In the genomic region with DNA sequence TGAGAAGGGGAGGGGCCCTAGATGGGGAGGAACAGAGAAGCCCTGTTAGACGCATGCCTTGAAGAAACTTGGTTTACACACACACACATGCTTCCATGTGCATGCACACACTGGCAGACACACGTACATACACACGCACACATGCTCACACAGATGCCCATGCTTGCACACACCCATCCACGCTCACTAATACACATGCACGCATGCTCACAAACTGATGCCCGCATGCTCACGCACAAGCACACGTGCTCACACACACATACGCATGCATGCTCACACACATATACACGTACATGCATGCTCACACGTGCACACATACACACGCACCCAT, we compare ENCODE assay signal across 17 cellular contexts. TPM values are rescaled to one million over a fixed set of nuclear protein-coding genes. Genes with fewer than 3 reads are reported as not detected.
DNase-seq lines count a peak whose midpoint lies in the region; ATAC-seq, FAIRE-seq and TF ChIP-seq lines count a peak whose summit lies in the region.
"Had no signal": no experiment of that assay in that cellular context is flagged by ENCODE, and none has a peak within 500 bp of the region (broad histone marks: within the 10 kb centered on the region; RNA-seq: fewer than 3 reads in every experiment).

No MANE protein-coding gene starts in this region.

- DNase-seq in natural killer cell (no peak), RWPE1 (ENCODE audit: low spot score) (no peak), endothelial cell of umbilical vein (ENCODE audit: low read depth, low spot score) (no peak), endodermal cell (no peak), heart left ventricle (no peak), dedifferentiated amniotic fluid mesenchymal stem cell (ENCODE audit: extremely low spot score) (no peak), stomach (no peak)
- DNase-seq in natural killer cell treated with Interleukin-12 subunit alpha and Interleukin-12 subunit beta and Interleukin-15 and Interleukin-18, amount 100 ng/mL, for 72 hours (ENCODE audit: low spot score) = no peak
- DNase-seq: NCI-H2081 treated with DMSO at 0.1 percent for 48 hours had no signal

- no TSS peak for BruUV-seq in endothelial cell of umbilical vein (replicated peaks; lab: Mats Ljungman, UMichigan)

- dilution Hi-C loops in endothelial cell of umbilical vein (cut with MboI; ENCODE audit: extremely low pct_ligation_motif_present, low sequenced_read_pairs) = no loop called here

- H3K4me1 Mint-ChIP-seq in natural killer cell (peaks cover 0 to 10% of the 10 kb centered on the region in 2 donors), endodermal cell (no peaks in the 10 kb centered on the region)
- peaks cover 0 to 11% of the 10 kb centered on the region in 2 donors for H3K4me1 Mint-ChIP-seq in natural killer cell treated with Interleukin-12 subunit alpha and Interleukin-12 subunit beta and Interleukin-15 and Interleukin-18, amount 100 ng/mL, for 72 hours (ENCODE audit: low read depth in 2 of 2)
- H3K4me1 Mint-ChIP-seq: CD4-positive, CD25-positive, alpha-beta regulatory T cell had no signal

- CTCF ChIA-PET in RWPE1 (lab: Yijun Ruan, JAX) = interaction anchor here (8.3 kb wide), 1 partner anchor 143 kb away, joined by 232 read pairs; no protein-coding TSS in a partner anchor
- CTCF ChIA-PET in endothelial cell of umbilical vein (lab: Charles Lee) = no interaction called here

- TF ChIP-seq CTCF in natural killer cell (IDR thresholded peaks at IDR 0.05) = peak; percentile 21
- TF ChIP-seq CTCF in RWPE1 (conservative IDR thresholded peaks at IDR 0.05; ENCODE audit: low read depth) = no peak
- TF ChIP-seq CTCF in endothelial cell of umbilical vein (IDR thresholded peaks at IDR 0.05; ENCODE audit: extremely low read depth in 1 of 2, insufficient read depth in 1 of 2, low read depth in 1 of 2, low read length in 2 of 2) = no peak
- TF ChIP-seq CTCF in endodermal cell (conservative IDR thresholded peaks at IDR 0.05) = no peak
- no peak for TF ChIP-seq CTCF in heart left ventricle (IDR thresholded peaks at IDR 0.05)
- TF ChIP-seq CTCF in stomach (IDR thresholded peaks at IDR 0.05) = no peak

- WGBS in endodermal cell (ENCODE audit: insufficient coverage in 1 of 2, insufficient read length in 1 of 2), 2 experiments = 80 to 82% methylated on average over 11 to 12 of the region's 12 CpGs
- WGBS in heart left ventricle, 4 donors = 63 to 77% (median 73%) methylated on average over 12 of the region's 12 CpGs
- 57 to 70% (median 66%) methylated on average over 12 of the region's 12 CpGs for WGBS in stomach, 5 donors

- no peak for TF ChIP-seq EP300 in stomach (IDR thresholded peaks at IDR 0.05)

- H2AFZ ChIP-seq in endothelial cell of umbilical vein (ENCODE audit: low read depth, low read length) = no peak overlapping the region

- no peaks in the 10 kb centered on the region for H4K20me1 ChIP-seq in endothelial cell of umbilical vein (replicated peaks; ENCODE audit: control insufficient read depth, extremely low read depth, insufficient read depth, low read length)

- H3K9me3 ChIP-seq in endothelial cell of umbilical vein (replicated peaks; ENCODE audit: control insufficient read depth, insufficient read depth, low read length) = no peaks in the 10 kb centered on the region
- no peaks in the 10 kb centered on the region for H3K9me3 ChIP-seq in endodermal cell (ENCODE audit: control insufficient read depth, low read length)
- H3K9me3 ChIP-seq in heart left ventricle = no peaks in the 10 kb centered on the region
- H3K9me3 ChIP-seq in stomach = no peaks in the 10 kb centered on the region
- H3K9me3 ChIP-seq: BE2C, Caco-2, SJSA1 had no signal

- H3K4me2 ChIP-seq in endothelial cell of umbilical vein (ENCODE audit: insufficient read depth, low read length) = no peak overlapping the region

- intact Hi-C loops in natural killer cell (cut with micrococcal nuclease) (loop anchor here (2.0 to 5.0 kb wide), 2 partner anchors 98 to 212 kb away; a partner anchor contains a TSS), endothelial cell of umbilical vein (cut with micrococcal nuclease) (loop anchor here (1.0 kb wide), 1 partner anchor 119 kb away; no protein-coding TSS in a partner anchor), heart left ventricle (cut with DNase I) (loop anchor here in 3 of 10 donors (1.0 to 2.0 kb wide), 2 partner anchors 142 kb away; no protein-coding TSS in a partner anchor), stomach (cut with DNase I; ENCODE audit: low total_unique reads) (loop anchor here (2.0 kb wide), 1 partner anchor 144 kb away; no protein-coding TSS in a partner anchor)

- H3K9me1 ChIP-seq in endothelial cell of umbilical vein (replicated peaks; ENCODE audit: control insufficient read depth, extremely low read depth, insufficient read depth, low read length) = no peaks in the 10 kb centered on the region

- no peak for ATAC-seq in natural killer cell
- ATAC-seq in natural killer cell treated with Interleukin-12 subunit alpha and Interleukin-12 subunit beta and Interleukin-15 and Interleukin-18, amount 100 ng/mL, for 72 hours = no peak
- no peak for ATAC-seq in heart left ventricle

- H3K36me3 ChIP-seq in endothelial cell of umbilical vein (ENCODE audit: control insufficient read depth in 2 of 2, extremely low read depth in 1 of 2, insufficient read depth in 2 of 2, low read length in 2 of 2) = no peaks in the 10 kb centered on the region
- no peaks in the 10 kb centered on the region for H3K36me3 ChIP-seq in endodermal cell (ENCODE audit: control insufficient read depth, insufficient read depth, low read length)
- no peaks in the 10 kb centered on the region for H3K36me3 ChIP-seq in heart left ventricle
- H3K36me3 ChIP-seq in stomach = no peaks in the 10 kb centered on the region
- H3K36me3 ChIP-seq: BE2C, SJSA1 had no signal

- H3K4me1 ChIP-seq in endothelial cell of umbilical vein (ENCODE audit: control insufficient read depth, extremely low read depth, insufficient read depth, low read length) (peaks cover 1% of the 10 kb centered on the region), endodermal cell (ENCODE audit: control insufficient read depth, insufficient read depth, low read length) (peaks cover 9% of the 10 kb centered on the region), heart left ventricle (peaks cover 0 to 35% (median 18%) of the 10 kb centered on the region in 12 donors), stomach (peaks cover 30 to 60% (median 58%) of the 10 kb centered on the region in 4 donors)

- POLR2A ChIA-PET in RWPE1 (lab: Yijun Ruan, JAX; ENCODE audit: low non-redundant PET) = no interaction called here
- POLR2A ChIA-PET in endothelial cell of umbilical vein (lab: Charles Lee) = no interaction called here

- no peaks in the 10 kb centered on the region for H3K9me3 Mint-ChIP-seq in natural killer cell
- no peaks in the 10 kb centered on the region for H3K9me3 Mint-ChIP-seq in natural killer cell treated with Interleukin-12 subunit alpha and Interleukin-12 subunit beta and Interleukin-15 and Interleukin-18, amount 100 ng/mL, for 72 hours
- no peaks in the 10 kb centered on the region for H3K9me3 Mint-ChIP-seq in endodermal cell
- H3K9me3 Mint-ChIP-seq: CD4-positive, CD25-positive, alpha-beta regulatory T cell; HFFc6 had no signal

- H3K9ac ChIP-seq in endothelial cell of umbilical vein (replicated peaks; ENCODE audit: extremely low read depth, insufficient read depth, low read length) = no peak overlapping the region
- no peak overlapping the region for H3K9ac ChIP-seq in endodermal cell (ENCODE audit: extremely low read depth, low read length, poor library complexity, severe bottlenecking)

- no peak overlapping the region for H3K4me3 ChIP-seq in endothelial cell of umbilical vein (replicated peaks in 1 of 3; ENCODE audit: insufficient read depth in 1 of 3, low read depth in 1 of 3, low read length in 3 of 3)
- H3K4me3 ChIP-seq in endodermal cell (ENCODE audit: low read length) = no peak overlapping the region
- no peak overlapping the region for H3K4me3 ChIP-seq in heart left ventricle
- H3K4me3 ChIP-seq in stomach = no peak overlapping the region
- H3K4me3 ChIP-seq: SJSA1 had no signal

- H3K27ac Mint-ChIP-seq in natural killer cell (peak overlapping the region in 1 of 2 donors; percentile 51), endodermal cell (no peak overlapping the region)
- no peak overlapping the region for H3K27ac Mint-ChIP-seq in natural killer cell treated with Interleukin-12 subunit alpha and Interleukin-12 subunit beta and Interleukin-15 and Interleukin-18, amount 100 ng/mL, for 72 hours
- H3K27ac Mint-ChIP-seq: HFFc6 had no signal

- H3K27me3 ChIP-seq in endothelial cell of umbilical vein (ENCODE audit: control insufficient read depth in 2 of 2, insufficient read depth in 2 of 2, low read length in 2 of 2) (no peaks in the 10 kb centered on the region), endodermal cell (ENCODE audit: control insufficient read depth, insufficient read depth, low read length, poor library complexity, severe bottlenecking) (peaks cover 46% of the 10 kb centered on the region), heart left ventricle (peaks cover 0 to 3% (median 0%) of the 10 kb centered on the region in 9 donors), stomach (peaks cover 0 to 43% (median 7%) of the 10 kb centered on the region in 3 donors)
- H3K27me3 ChIP-seq: BE2C had no signal

- no peak overlapping the region for H3K4me3 Mint-ChIP-seq in natural killer cell
- no peak overlapping the region for H3K4me3 Mint-ChIP-seq in natural killer cell treated with Interleukin-12 subunit alpha and Interleukin-12 subunit beta and Interleukin-15 and Interleukin-18, amount 100 ng/mL, for 72 hours
- no peak overlapping the region for H3K4me3 Mint-ChIP-seq in endodermal cell
- H3K4me3 Mint-ChIP-seq: HFFc6 had no signal

- FAIRE-seq in endothelial cell of umbilical vein (lab: Jason Lieb, UNC) = no peak
- FAIRE-seq: H54, RCC 7860 had no signal

- no peaks in the 10 kb centered on the region for H3K36me3 Mint-ChIP-seq in natural killer cell
- no peaks in the 10 kb centered on the region for H3K36me3 Mint-ChIP-seq in natural killer cell treated with Interleukin-12 subunit alpha and Interleukin-12 subunit beta and Interleukin-15 and Interleukin-18, amount 100 ng/mL, for 72 hours
- H3K36me3 Mint-ChIP-seq in endodermal cell (ENCODE audit: low read depth) = no peaks in the 10 kb centered on the region
- H3K36me3 Mint-ChIP-seq: CD4-positive, CD25-positive, alpha-beta regulatory T cell had no signal

- no peaks in the 10 kb centered on the region for H3K79me2 ChIP-seq in endothelial cell of umbilical vein (ENCODE audit: control insufficient read depth, insufficient read depth, low read length)

- no peak for TF ChIP-seq POLR2A in endothelial cell of umbilical vein (IDR thresholded peaks at IDR 0.05; ENCODE audit: low read depth, low read length)
- no peak for TF ChIP-seq POLR2A in heart left ventricle (IDR thresholded peaks at IDR 0.05)
- no peak for TF ChIP-seq POLR2A in stomach (IDR thresholded peaks at IDR 0.05)

- H3K27me3 Mint-ChIP-seq in natural killer cell (ENCODE audit: low read depth in 2 of 2) = peaks cover 0 to 5% of the 10 kb centered on the region in 2 donors
- peaks cover 0 to 2% of the 10 kb centered on the region in 2 donors for H3K27me3 Mint-ChIP-seq in natural killer cell treated with Interleukin-12 subunit alpha and Interleukin-12 subunit beta and Interleukin-15 and Interleukin-18, amount 100 ng/mL, for 72 hours
- peaks cover 37% of the 10 kb centered on the region for H3K27me3 Mint-ChIP-seq in endodermal cell (ENCODE audit: insufficient read depth)

- H3K27ac ChIP-seq in RWPE1 = peak overlapping the region; percentile 100
- no peak overlapping the region for H3K27ac ChIP-seq in endothelial cell of umbilical vein (ENCODE audit: insufficient read depth, low read depth, low read length)
- no peak overlapping the region for H3K27ac ChIP-seq in endodermal cell (ENCODE audit: low read depth, low read length)
- H3K27ac ChIP-seq in heart left ventricle = no peak overlapping the region
- no peak overlapping the region for H3K27ac ChIP-seq in stomach
- H3K27ac ChIP-seq: SJSA1 had no signal

RNA-seq across cellular contexts. Expression of a gene that starts 32.1 kb away (rescaled TPM):
- total RNA-seq in natural killer cell (under 1 TPM; 0.28 to 0.47 (median 0.29) TPM), endothelial cell of umbilical vein (1,042 and 1,043 TPM in 2 replicates), endodermal cell (10 to 100 TPM; 31.5 to 34.0 TPM), heart left ventricle (100 to 1,000 TPM in 2 of 9 donors, 10 to 100 TPM in 7; 56.4 to 142 (median 94.0) TPM), stomach (1,000 to 10,000 TPM in 1 of 5 donors, 10 to 100 TPM in 4; 20.9 to 1,085 (median 42.0) TPM)
- under 1 TPM; 0.36 to 0.52 TPM for total RNA-seq in natural killer cell treated with Interleukin-12 subunit alpha and Interleukin-12 subunit beta and Interleukin-15 and Interleukin-18, amount 100 ng/mL, for 72 hours
- polyA plus RNA-seq in endothelial cell of umbilical vein (1,377 and 1,605 TPM in 2 replicates), heart left ventricle (100 to 1,000 TPM; 103 to 137 TPM), stomach (100 to 1,000 TPM in 1 of 3 donors, 10 to 100 TPM in 2; 44.8 to 113 (median 79.2) TPM)
- 566 and 776 TPM in 2 replicates for polyA plus RNA-seq in endothelial cell of umbilical vein (2011; cell fraction: cytosol; rRNA removed)
- polyA plus RNA-seq in endothelial cell of umbilical vein (2011; cell fraction: nucleus; rRNA removed) = 1,080 and 1,467 TPM in 2 replicates
- 359 and 413 TPM in 2 replicates for polyA plus RNA-seq in endothelial cell of umbilical vein (2012)
- polyA minus RNA-seq in endothelial cell of umbilical vein = 208 and 351 TPM in 2 replicates
- polyA minus RNA-seq in endothelial cell of umbilical vein (2011; cell fraction: cytosol; rRNA and poly(A)+ RNA removed) = 15.5 TPM
- 236 and 523 TPM in 2 replicates for polyA minus RNA-seq in endothelial cell of umbilical vein (2011; cell fraction: nucleus; rRNA and poly(A)+ RNA removed)
- 19.7 TPM for polyA plus RNA-seq in endodermal cell (2013, experiment 1 of 2)
- polyA plus RNA-seq in endodermal cell (2013, experiment 2 of 2) = 15.6 TPM
- total RNA-seq: OCI-LY7 had no signal
- polyA plus RNA-seq: CD4-positive, CD25-positive, alpha-beta regulatory T cell had no signal

RNA-seq across cellular contexts. Expression of a gene that starts 56.6 kb away (rescaled TPM):
- total RNA-seq in natural killer cell = 10 to 100 TPM; 10.3 to 19.4 (median 12.0) TPM
- total RNA-seq in natural killer cell treated with Interleukin-12 subunit alpha and Interleukin-12 subunit beta and Interleukin-15 and Interleukin-18, amount 100 ng/mL, for 72 hours = 1 to 10 TPM; 6.1 to 8.9 TPM
- total RNA-seq in endothelial cell of umbilical vein = 43.0 and 45.5 TPM in 2 replicates
- 55.3 and 72.1 TPM in 2 replicates for polyA plus RNA-seq in endothelial cell of umbilical vein
- 31.4 and 42.0 TPM in 2 replicates for polyA plus RNA-seq in endothelial cell of umbilical vein (2011; cell fraction: cytosol; rRNA removed)
- 33.3 and 33.9 TPM in 2 replicates for polyA plus RNA-seq in endothelial cell of umbilical vein (2011; cell fraction: nucleus; rRNA removed)
- polyA plus RNA-seq in endothelial cell of umbilical vein (2012) = 26.9 and 34.8 TPM in 2 replicates
- polyA minus RNA-seq in endothelial cell of umbilical vein = 25.6 and 28.5 TPM in 2 replicates
- polyA minus RNA-seq in endothelial cell of umbilical vein (2011; cell fraction: cytosol; rRNA and poly(A)+ RNA removed) = 92.9 TPM
- 9.0 and 14.7 TPM in 2 replicates for polyA minus RNA-seq in endothelial cell of umbilical vein (2011; cell fraction: nucleus; rRNA and poly(A)+ RNA removed)
- total RNA-seq in endodermal cell = 10 to 100 TPM; 33.4 to 39.8 TPM
- polyA plus RNA-seq in endodermal cell (2013, experiment 1 of 2) = 16.9 TPM
- 14.3 TPM for polyA plus RNA-seq in endodermal cell (2013, experiment 2 of 2)
- total RNA-seq in heart left ventricle = 10 to 100 TPM; 52.4 to 90.7 (median 62.5) TPM
- polyA plus RNA-seq in heart left ventricle = 100 to 1,000 TPM in 1 of 2 donors, 10 to 100 TPM in 1; 88.8 to 122 TPM
- total RNA-seq in stomach = 100 to 1,000 TPM in 2 of 5 donors, 10 to 100 TPM in 3; 49.6 to 135 (median 68.8) TPM
- 10 to 100 TPM; 32.7 to 88.7 (median 75.1) TPM for polyA plus RNA-seq in stomach

Comparison
In these comparisons a context has a peak if more than half of its experiments do, and no peak if none do; other contexts are left out.
1. RNA of a gene that starts 32.1 kb away (total RNA-seq): 1,042 to 1,043 TPM in endothelial cell of umbilical vein, 56.4 to 142 TPM in heart left ventricle, 20.9 to 1,085 TPM in stomach and 31.5 to 34.0 TPM in endodermal cell; 0.36 to 0.52 TPM in natural killer cell treated with Interleukin-12 subunit alpha and Interleukin-12 subunit beta and Interleukin-15 and Interleukin-18, amount 100 ng/mL, for 72 hours and 0.28 to 0.47 TPM in natural killer cell; every median in the first group is over 10 times any median in the second.